In the genomic region with DNA sequence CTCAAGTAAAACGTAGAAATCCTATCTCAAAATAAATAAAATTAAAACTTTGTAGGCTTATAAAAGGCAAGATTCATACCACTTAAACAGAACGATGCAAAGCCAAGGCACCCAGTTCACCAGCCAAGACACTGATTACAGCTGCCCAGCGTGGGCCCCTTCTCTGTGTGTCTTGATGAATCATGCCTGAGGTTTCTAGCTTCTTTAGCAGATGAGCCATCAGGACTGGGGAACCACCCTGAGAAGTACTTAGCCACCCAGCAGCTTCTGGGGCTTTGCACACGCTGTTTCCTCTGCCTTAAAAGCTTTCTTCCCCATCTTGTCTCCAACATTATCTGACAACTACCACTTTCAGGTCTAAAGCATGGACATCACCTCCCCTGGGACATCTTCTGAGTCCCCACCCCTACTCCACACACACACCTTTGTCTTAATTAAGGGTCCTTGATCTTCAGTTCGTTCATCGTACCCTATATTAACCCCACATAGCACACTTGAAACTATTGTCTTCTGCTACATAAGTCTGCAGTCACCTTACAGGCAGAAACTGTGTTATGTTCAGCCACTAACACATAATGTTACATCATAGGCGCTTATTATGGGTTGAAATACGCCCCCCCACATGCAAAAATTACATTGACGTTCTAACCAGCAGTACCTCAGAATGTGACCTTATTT, we compare ENCODE assay signal across 8 cellular contexts. TPM values are rescaled to one million over a fixed set of nuclear protein-coding genes. Genes with fewer than 3 reads are reported as not detected.
DNase-seq lines count a peak whose midpoint lies in the region; ATAC-seq and TF ChIP-seq lines count a peak whose summit lies in the region.

No MANE protein-coding gene starts in this region.

- no peak overlapping the region for H3K23ac ChIP-seq in mesenchymal stem cell (ENCODE audit: low read length in 2 of 2)

- H2BK12ac ChIP-seq in mesenchymal stem cell (ENCODE audit: low read length in 2 of 2) = peak overlapping the region in 1 of 2 experiments; percentile 78

- TF ChIP-seq POLR2A in NB4 (IDR thresholded peaks at IDR 0.05; ENCODE audit: extremely low read depth, insufficient read length) = no peak

- H3K27ac ChIP-seq in mesenchymal stem cell (ENCODE audit: low read length, poor library complexity, severe bottlenecking) = peak overlapping the region; percentile 45

- ATAC-seq in GM21619 (IDR thresholded peaks at IDR 0.05; ENCODE audit: unreplicated experiment) = peak; percentile 88
- ATAC-seq in activated T-helper 17 cell treated with anti-CD3 and anti-CD28 coated beads, Interleukin-2, amount 50 U/mL, for 72 hours (replicated peaks) = peak; percentile 99

- peaks cover 12% of the 10 kb centered on the region for H3K4me1 Mint-ChIP-seq in activated T-helper 17 cell treated with anti-CD3 and anti-CD28 coated beads, Interleukin-2, amount 50 U/mL, for 72 hours
- H3K4me1 Mint-ChIP-seq in progenitor cell of endocrine pancreas (ENCODE audit: low read depth) = peaks cover 2% of the 10 kb centered on the region

- peak overlapping the region; percentile 11 for H3K4me3 Mint-ChIP-seq in activated T-helper 17 cell treated with anti-CD3 and anti-CD28 coated beads, Interleukin-2, amount 50 U/mL, for 72 hours
- H3K4me3 Mint-ChIP-seq in progenitor cell of endocrine pancreas (ENCODE audit: low read depth) = no peak overlapping the region

- peaks cover 32% of the 10 kb centered on the region for H3K27me3 Mint-ChIP-seq in activated T-helper 17 cell treated with anti-CD3 and anti-CD28 coated beads, Interleukin-2, amount 50 U/mL, for 72 hours
- peaks cover 16% of the 10 kb centered on the region for H3K27me3 Mint-ChIP-seq in progenitor cell of endocrine pancreas

- TF ChIP-seq CTCF in NB4 (IDR thresholded peaks at IDR 0.05; ENCODE audit: low read depth, low read length) (no peak), progenitor cell of endocrine pancreas (IDR thresholded peaks at IDR 0.05; ENCODE audit: unreplicated experiment) (no peak)

- H3K27ac Mint-ChIP-seq in activated T-helper 17 cell treated with anti-CD3 and anti-CD28 coated beads, Interleukin-2, amount 50 U/mL, for 72 hours = peak overlapping the region; percentile 10
- no peak overlapping the region for H3K27ac Mint-ChIP-seq in progenitor cell of endocrine pancreas

- H3K36me3 ChIP-seq in mesenchymal stem cell (ENCODE audit: control insufficient read depth in 1 of 2, insufficient read depth in 2 of 2, low read depth in 1 of 2, low read length in 2 of 2) = no peaks in the 10 kb centered on the region

- H3K4me3 ChIP-seq in NB4 (ENCODE audit: low read depth, low read length) (no peak overlapping the region), mesenchymal stem cell (ENCODE audit: insufficient read depth in 1 of 2, low read depth in 1 of 2, low read length in 2 of 2) (peak overlapping the region in 1 of 2 experiments; percentile 59)

- H3K18ac ChIP-seq in mesenchymal stem cell (ENCODE audit: low read depth in 1 of 2, low read length in 2 of 2) = peak overlapping the region; percentile 65 to 74

- no peaks in the 10 kb centered on the region for H3K79me1 ChIP-seq in mesenchymal stem cell (replicated peaks; ENCODE audit: low read length, poor library complexity, severe bottlenecking)

- WGBS in mesenchymal stem cell = 59% methylated on average over 8 of the region's 9 CpGs

- H4K8ac ChIP-seq in mesenchymal stem cell (ENCODE audit: low read length) = peak overlapping the region; percentile 31

- no peak overlapping the region for H2BK15ac ChIP-seq in mesenchymal stem cell (ENCODE audit: low read depth, poor library complexity, severe bottlenecking)

- H3K9me3 Mint-ChIP-seq in activated T-helper 17 cell treated with anti-CD3 and anti-CD28 coated beads, Interleukin-2, amount 50 U/mL, for 72 hours = no peaks in the 10 kb centered on the region
- H3K9me3 Mint-ChIP-seq in progenitor cell of endocrine pancreas (ENCODE audit: low read depth) = no peaks in the 10 kb centered on the region

- H2AFZ ChIP-seq in mesenchymal stem cell (ENCODE audit: low read depth, low read length) = peak overlapping the region; percentile 10

- no peaks in the 10 kb centered on the region for H3K9me3 ChIP-seq in mesenchymal stem cell (ENCODE audit: control insufficient read depth, low read length)

- no peaks in the 10 kb centered on the region for H3K36me3 Mint-ChIP-seq in activated T-helper 17 cell treated with anti-CD3 and anti-CD28 coated beads, Interleukin-2, amount 50 U/mL, for 72 hours (ENCODE audit: low read depth)
- H3K36me3 Mint-ChIP-seq in progenitor cell of endocrine pancreas (ENCODE audit: insufficient read depth) = no peaks in the 10 kb centered on the region

- H3K9ac ChIP-seq in mesenchymal stem cell (ENCODE audit: low read length) = peak overlapping the region; percentile 73

- H3K4ac ChIP-seq in mesenchymal stem cell (ENCODE audit: low read depth in 1 of 2, low read length in 2 of 2) = peak overlapping the region in 1 of 2 experiments; percentile 22

- peak overlapping the region; percentile 40 for H4K91ac ChIP-seq in mesenchymal stem cell (ENCODE audit: low read length)

- H3K4me1 ChIP-seq in mesenchymal stem cell (ENCODE audit: control insufficient read depth, insufficient read depth, low read depth, low read length) = peaks cover 1% of the 10 kb centered on the region

- no peak overlapping the region for H2BK5ac ChIP-seq in mesenchymal stem cell (ENCODE audit: low read depth, low read length, poor library complexity, severe bottlenecking)

- H2AK5ac ChIP-seq in mesenchymal stem cell (ENCODE audit: low read length, severe bottlenecking) = no peak overlapping the region

- H2BK120ac ChIP-seq in mesenchymal stem cell (ENCODE audit: low read depth, low read length) = no peak overlapping the region

- no peak overlapping the region for H3K4me2 ChIP-seq in mesenchymal stem cell (ENCODE audit: low read length, poor library complexity, severe bottlenecking)

- no peak overlapping the region for H3K14ac ChIP-seq in mesenchymal stem cell (ENCODE audit: low read length in 2 of 2)

- no peaks in the 10 kb centered on the region for H3K27me3 ChIP-seq in mesenchymal stem cell (ENCODE audit: control insufficient read depth in 1 of 2, insufficient read depth in 1 of 2, low read length in 2 of 2)

- DNase-seq in AG20443 (ENCODE audit: low spot score) = peak; percentile 91
- peak; percentile 82 for DNase-seq in NB4 (ENCODE audit: low read depth)
- DNase-seq in mesenchymal stem cell = peak; percentile 95
- no peak for DNase-seq in iPS-NIHi11 (ENCODE audit: low spot score)
- DNase-seq in NCI-H1105 (lab: John Stamatoyannopoulos, UW) = no peak
- DNase-seq in progenitor cell of endocrine pancreas (ENCODE audit: low spot score, unreplicated experiment) = no peak

RNA-seq across cellular contexts. Expression of gene LAYN, which starts 8.7 kb away (rescaled TPM):
- 1 to 10 TPM; 1.1 to 1.4 TPM for total RNA-seq in activated T-helper 17 cell treated with anti-CD3 and anti-CD28 coated beads, Interleukin-2, amount 50 U/mL, for 72 hours
- 41.2 TPM for polyA plus RNA-seq in mesenchymal stem cell (2013, experiment 1 of 2)
- 40.6 TPM for polyA plus RNA-seq in mesenchymal stem cell (2013, experiment 2 of 2)
- 4.5 and 5.1 TPM in 2 replicates for total RNA-seq in progenitor cell of endocrine pancreas

RNA-seq across cellular contexts. Expression of gene HOATZ, which starts 17.2 kb away (rescaled TPM):
- not detected for total RNA-seq in activated T-helper 17 cell treated with anti-CD3 and anti-CD28 coated beads, Interleukin-2, amount 50 U/mL, for 72 hours
- polyA plus RNA-seq in mesenchymal stem cell (2013, experiment 1 of 2) = 0.07 TPM
- polyA plus RNA-seq in mesenchymal stem cell (2013, experiment 2 of 2) = 0.07 TPM
- not detected in 2 replicates for total RNA-seq in progenitor cell of endocrine pancreas

RNA-seq across cellular contexts. Expression of gene BTG4, which starts 19.6 kb away (rescaled TPM):
- not detected for total RNA-seq in activated T-helper 17 cell treated with anti-CD3 and anti-CD28 coated beads, Interleukin-2, amount 50 U/mL, for 72 hours
- polyA plus RNA-seq in mesenchymal stem cell (2013, experiment 1 of 2) = 0.07 TPM
- 0.04 TPM for polyA plus RNA-seq in mesenchymal stem cell (2013, experiment 2 of 2)
- not detected in 2 replicates for total RNA-seq in progenitor cell of endocrine pancreas

Comparison
In these comparisons a context has a peak if more than half of its experiments do, and no peak if none do; other contexts are left out.
1. DNase-seq: peak in AG20443 (single experiment), NB4 (single experiment) and mesenchymal stem cell (single experiment); none in iPS-NIHi11 (single experiment), NCI-H1105 (single experiment) and progenitor cell of endocrine pancreas (single experiment).